In the genomic region with DNA sequence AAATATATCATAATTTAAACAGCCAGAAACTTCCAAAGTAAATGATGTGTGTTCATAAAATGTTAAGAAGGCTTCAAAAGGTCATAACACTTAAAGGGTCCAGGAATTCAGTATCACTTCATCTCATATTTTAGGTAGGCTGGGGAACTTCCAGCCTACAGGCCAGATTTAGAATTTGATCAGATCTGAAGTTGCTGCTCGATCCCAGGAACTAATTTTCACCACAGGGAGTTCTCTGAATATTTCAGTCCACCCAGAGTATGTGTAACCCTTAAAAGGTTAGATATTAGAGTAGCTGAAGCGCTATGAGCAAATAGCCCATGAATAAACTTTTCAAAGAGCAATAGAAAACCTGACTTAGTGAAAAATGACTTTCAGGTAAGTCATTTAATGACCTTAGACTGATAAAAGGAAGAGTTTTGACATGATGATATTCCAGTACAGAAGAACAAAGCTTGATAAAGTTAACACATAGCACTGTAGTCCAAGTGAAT, we compare ENCODE assay signal across 1 cellular context.
TF ChIP-seq lines count a peak whose summit lies in the region.

No MANE protein-coding gene starts in this region.

TF ChIP-seq in GM23338, 12 proteins besides CTCF, POLR2A, EP300 and RAD21 (continued from another document):
- TF ChIP-seq ZNF462 (CRISPR knock-in tag; IDR thresholded peaks at IDR 0.05) (no peak), POLR2AphosphoS5 (IDR thresholded peaks at IDR 0.05; ENCODE audit: low read depth) (no peak)
